In the genomic region with DNA sequence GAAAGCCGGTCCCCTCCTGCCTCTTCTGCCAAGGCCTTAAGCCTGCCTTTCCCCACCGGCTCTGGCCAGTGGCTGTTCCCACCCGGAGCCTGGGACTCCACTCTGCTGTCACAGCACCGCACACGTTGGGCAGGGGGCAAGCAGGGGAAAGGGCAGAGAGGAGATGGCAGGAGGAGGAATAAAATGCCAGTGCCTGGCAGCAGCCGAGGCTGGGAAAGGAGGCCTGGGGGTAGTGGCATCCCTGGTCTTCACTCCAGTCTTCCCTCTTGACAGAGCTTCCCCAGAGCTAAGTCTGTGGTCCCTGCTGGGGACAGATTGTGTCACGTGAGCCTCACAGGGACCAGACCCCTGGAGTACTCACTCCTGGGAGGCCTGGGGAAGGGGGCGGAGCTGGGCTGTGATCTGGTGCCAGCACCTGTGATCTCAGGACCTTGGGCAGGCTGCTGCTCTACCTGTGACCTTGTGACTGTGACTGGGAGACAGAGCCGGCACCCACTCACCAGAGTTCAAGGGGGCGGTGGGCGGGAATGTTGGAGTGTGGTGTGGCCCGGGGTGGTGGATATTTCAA, we compare ENCODE assay signal across 13 cellular contexts.
DNase-seq lines count a peak whose midpoint lies in the region; ATAC-seq, FAIRE-seq and TF ChIP-seq lines count a peak whose summit lies in the region.
"Had no signal": no experiment of that assay in that cellular context is flagged by ENCODE, and none has a peak within 500 bp of the region (broad histone marks: within the 10 kb centered on the region; RNA-seq: fewer than 3 reads in every experiment).

No MANE protein-coding gene starts in this region.

- TF ChIP-seq CTCF in cardiac muscle cell (IDR thresholded peaks at IDR 0.05; ENCODE audit: low read depth, low read length) = no peak
- no peak for TF ChIP-seq CTCF in heart left ventricle (IDR thresholded peaks at IDR 0.05)
- no peak for TF ChIP-seq CTCF in K562 (IDR thresholded peaks at IDR 0.05 in 2 of 3, conservative IDR thresholded peaks at IDR 0.05 in 1 of 3; ENCODE audit: insufficient read depth in 2 of 3, low read depth in 1 of 3, low read length in 3 of 3)
- no peak for TF ChIP-seq CTCF in nephron progenitor cell (IDR thresholded peaks at IDR 0.05)
- no peak for TF ChIP-seq CTCF in dorsolateral prefrontal cortex (IDR thresholded peaks at IDR 0.05 in 54 of 56, conservative IDR thresholded peaks at IDR 0.05 in 2 of 56; ENCODE audit: low read depth in 1 of 56, partially characterized antibody in 56 of 56)

- in situ Hi-C loops in K562 (cut with MboI) = no loop called here

- H2AFZ ChIP-seq in K562 (ENCODE audit: low read depth, low read length) (no peak overlapping the region), mesenchymal stem cell (ENCODE audit: low read depth, low read length) (no peak overlapping the region)

- BruUV-seq in K562 (replicated peaks; lab: Mats Ljungman, UMichigan) = no TSS peak

- H3K4me1 Mint-ChIP-seq in nephron progenitor cell = peaks cover 64% of the 10 kb centered on the region
- H3K4me1 Mint-ChIP-seq: stimulated activated naive CD8-positive, alpha-beta T cell treated with anti-CD3 and anti-CD28 coated beads, Interleukin-15, amount 100 ng/mL, for 72 hours had no signal

- H3K27me3 Mint-ChIP-seq in nephron progenitor cell (ENCODE audit: low read depth, poor library complexity) = peaks cover 27% of the 10 kb centered on the region
- H3K27me3 Mint-ChIP-seq: activated CD8-positive, alpha-beta T cell treated with anti-CD3 and anti-CD28 coated beads for 36 hours; stimulated activated naive CD8-positive, alpha-beta T cell treated with anti-CD3 and anti-CD28 coated beads, Interleukin-15, amount 100 ng/mL, for 72 hours had no signal

- peak overlapping the region; percentile 57 for H2BK5ac ChIP-seq in mesenchymal stem cell (ENCODE audit: low read depth, low read length, poor library complexity, severe bottlenecking)

- H3K36me3 Mint-ChIP-seq in nephron progenitor cell (ENCODE audit: low read depth) = peaks cover 12% of the 10 kb centered on the region

- intact Hi-C loops in heart left ventricle (cut with DNase I) (no loop called here), K562 (cut with micrococcal nuclease) (no loop called here), dorsolateral prefrontal cortex (cut with DNase I) (no loop called here)

- peak overlapping the region; percentile 82 for H2BK120ac ChIP-seq in mesenchymal stem cell (ENCODE audit: low read depth, low read length)

- no peak overlapping the region for H3K23ac ChIP-seq in mesenchymal stem cell (ENCODE audit: low read length in 2 of 2)

- DNase-seq in cardiac muscle cell (ENCODE audit: low read depth in 1 of 2, low spot score in 1 of 2) = peak in 1 of 2 donors; percentile 83
- no peak for DNase-seq in heart left ventricle
- peak in 2 of 4 experiments; percentile 74 to 82 for DNase-seq in K562 (ENCODE audit: extremely low read depth in 1 of 4, low spot score in 3 of 4)
- peak; percentile 11 for DNase-seq in mesenchymal stem cell
- DNase-seq in nephron progenitor cell = no peak
- DNase-seq in dorsolateral prefrontal cortex = no peak
- no peak for DNase-seq in NOMO-1 (lab: John Stamatoyannopoulos, UW; ENCODE audit: unreplicated experiment in 2 of 2)
- DNase-seq in NCI-H146 (lab: John Stamatoyannopoulos, UW) = no peak
- DNase-seq: activated CD8-positive, alpha-beta T cell treated with anti-CD3 and anti-CD28 coated beads for 36 hours; activated naive CD4-positive, alpha-beta T cell treated with anti-CD3 and anti-CD28 coated beads for 36 hours; left cardiac atrium; stimulated activated CD4-positive, alpha-beta T cell treated with anti-CD3 and anti-CD28 coated beads, Interleukin-4, amount 100 ng/mL, for 1 hour; stimulated activated naive CD8-positive, alpha-beta T cell treated with anti-CD3 and anti-CD28 coated beads, Interleukin-15, amount 100 ng/mL, for 72 hours had no signal

- no peak for TF ChIP-seq POLR2A in heart left ventricle (IDR thresholded peaks at IDR 0.05)
- TF ChIP-seq POLR2A in K562 (conservative IDR thresholded peaks at IDR 0.05) = no peak

- H3K27me3 ChIP-seq in cardiac muscle cell = no peaks in the 10 kb centered on the region
- no peaks in the 10 kb centered on the region for H3K27me3 ChIP-seq in heart left ventricle
- no peaks in the 10 kb centered on the region for H3K27me3 ChIP-seq in K562 (ENCODE audit: control insufficient read depth in 2 of 2, insufficient read depth in 2 of 2, low read length in 2 of 2)
- no peaks in the 10 kb centered on the region for H3K27me3 ChIP-seq in mesenchymal stem cell (ENCODE audit: control insufficient read depth in 1 of 2, insufficient read depth in 1 of 2, low read length in 2 of 2)
- no peaks in the 10 kb centered on the region for H3K27me3 ChIP-seq in dorsolateral prefrontal cortex

- no peak for TF ChIP-seq EP300 in K562 (IDR thresholded peaks at IDR 0.05; ENCODE audit: low read length)

- H3K9ac ChIP-seq in K562 (ENCODE audit: insufficient read depth in 1 of 2, low read depth in 2 of 2, low read length in 2 of 2) (peak overlapping the region in 1 of 2 experiments; percentile 77; a peak in 2 of 4 replicates), mesenchymal stem cell (ENCODE audit: low read length) (peak overlapping the region; percentile 67)

- no peak for ATAC-seq in heart left ventricle
- peak; percentile 52 for ATAC-seq in K562
- ATAC-seq: activated CD8-positive, alpha-beta T cell treated with anti-CD3 and anti-CD28 coated beads for 36 hours; stimulated activated naive CD8-positive, alpha-beta T cell treated with anti-CD3 and anti-CD28 coated beads, Interleukin-15, amount 100 ng/mL, for 72 hours had no signal

- peaks cover 31% of the 10 kb centered on the region for H3K4me1 ChIP-seq in cardiac muscle cell (ENCODE audit: low read depth)
- H3K4me1 ChIP-seq in heart left ventricle = peaks cover 0 to 30% (median 18%) of the 10 kb centered on the region in 12 donors
- H3K4me1 ChIP-seq in K562 (replicated peaks in 1 of 2; ENCODE audit: control insufficient read depth in 2 of 2, insufficient read depth in 2 of 2, low read length in 2 of 2) = peaks cover 5 to 62% of the 10 kb centered on the region in 2 experiments; a peak in 4 of 5 replicates
- H3K4me1 ChIP-seq in mesenchymal stem cell (ENCODE audit: control insufficient read depth, insufficient read depth, low read depth, low read length) = peaks cover 46% of the 10 kb centered on the region

- no peak for TF ChIP-seq RAD21 in K562 (CRISPR knock-in tag; conservative IDR thresholded peaks at IDR 0.05 in 1 of 2, IDR thresholded peaks at IDR 0.05 in 1 of 2)

- peaks cover 9% of the 10 kb centered on the region for H3K9me3 Mint-ChIP-seq in nephron progenitor cell
- H3K9me3 Mint-ChIP-seq: activated naive CD4-positive, alpha-beta T cell treated with anti-CD3 and anti-CD28 coated beads for 36 hours had no signal

- H3K79me2 ChIP-seq in K562 (ENCODE audit: control insufficient read depth, insufficient read depth, low read length) = peaks cover 6% of the 10 kb centered on the region; the same call in 1 of the 3 replicates

- H2AK5ac ChIP-seq in mesenchymal stem cell (ENCODE audit: low read length, severe bottlenecking) = peak overlapping the region; percentile 59

- no peak for FAIRE-seq in K562 (lab: Jason Lieb, UNC)

- H4K91ac ChIP-seq in mesenchymal stem cell (ENCODE audit: low read length) = peak overlapping the region; percentile 70

- peak overlapping the region; percentile 82 for H3K27ac ChIP-seq in cardiac muscle cell
- peak overlapping the region in 3 of 12 donors; percentile 50 to 74 (median 67) for H3K27ac ChIP-seq in heart left ventricle
- H3K27ac ChIP-seq in K562 (ENCODE audit: extremely low read depth, low read depth, low read length) = no peak overlapping the region
- peak overlapping the region; percentile 85 for H3K27ac ChIP-seq in mesenchymal stem cell (ENCODE audit: low read length, poor library complexity, severe bottlenecking)
- peak overlapping the region in 2 of 59 donors; percentile 44 to 74 for H3K27ac ChIP-seq in dorsolateral prefrontal cortex

- H3K79me1 ChIP-seq in mesenchymal stem cell (replicated peaks; ENCODE audit: low read length, poor library complexity, severe bottlenecking) = no peaks in the 10 kb centered on the region

- H3K4me3 Mint-ChIP-seq in nephron progenitor cell = no peak overlapping the region
- H3K4me3 Mint-ChIP-seq: activated CD8-positive, alpha-beta T cell treated with anti-CD3 and anti-CD28 coated beads for 36 hours; activated naive CD4-positive, alpha-beta T cell treated with anti-CD3 and anti-CD28 coated beads for 36 hours; stimulated activated naive CD8-positive, alpha-beta T cell treated with anti-CD3 and anti-CD28 coated beads, Interleukin-15, amount 100 ng/mL, for 72 hours had no signal

- POLR2A ChIA-PET in K562 (lab: Yijun Ruan, JAX) = interaction anchor here (0.7 to 0.9 kb wide), 4 partner anchors 10 to 48 kb away, joined by 3 to 5 read pairs (median 3); no protein-coding TSS in a partner anchor

- no peak overlapping the region for H4K8ac ChIP-seq in mesenchymal stem cell (ENCODE audit: low read length)

- H3K9me1 ChIP-seq in K562 (ENCODE audit: control insufficient read depth, insufficient read depth, low read length) = no peaks in the 10 kb centered on the region

- H3K18ac ChIP-seq in mesenchymal stem cell (ENCODE audit: low read depth in 1 of 2, low read length in 2 of 2) = peak overlapping the region; percentile 72 to 88

- peak overlapping the region in 1 of 2 experiments; percentile 85 for H3K14ac ChIP-seq in mesenchymal stem cell (ENCODE audit: low read length in 2 of 2)

- H2BK12ac ChIP-seq in mesenchymal stem cell (ENCODE audit: low read length in 2 of 2) = peak overlapping the region; percentile 51 to 91

- no peak overlapping the region for H2BK15ac ChIP-seq in mesenchymal stem cell (ENCODE audit: low read depth, poor library complexity, severe bottlenecking)

- no peaks in the 10 kb centered on the region for H3K36me3 ChIP-seq in cardiac muscle cell
- H3K36me3 ChIP-seq in heart left ventricle = no peaks in the 10 kb centered on the region
- H3K36me3 ChIP-seq in K562 (ENCODE audit: control insufficient read depth, insufficient read depth, low read length) = peaks cover 10% of the 10 kb centered on the region
- peaks cover 5 to 11% of the 10 kb centered on the region in 2 experiments for H3K36me3 ChIP-seq in mesenchymal stem cell (ENCODE audit: control insufficient read depth in 1 of 2, insufficient read depth in 2 of 2, low read depth in 1 of 2, low read length in 2 of 2)

- peak overlapping the region; percentile 20 to 70 for H3K4ac ChIP-seq in mesenchymal stem cell (ENCODE audit: low read depth in 1 of 2, low read length in 2 of 2)

- no peak overlapping the region for H3K27ac Mint-ChIP-seq in nephron progenitor cell
- H3K27ac Mint-ChIP-seq: activated CD8-positive, alpha-beta T cell treated with anti-CD3 and anti-CD28 coated beads for 36 hours; activated naive CD4-positive, alpha-beta T cell treated with anti-CD3 and anti-CD28 coated beads for 36 hours; stimulated activated naive CD8-positive, alpha-beta T cell treated with anti-CD3 and anti-CD28 coated beads, Interleukin-15, amount 100 ng/mL, for 72 hours had no signal

- 71 to 77% (median 75%) methylated on average over 12 of the region's 12 CpGs for WGBS in heart left ventricle, 4 donors
- WGBS in K562 (ENCODE audit: insufficient coverage, low coverage, missing lambda C conversion rate) = 76% methylated on average over 11 of the region's 12 CpGs
- WGBS in mesenchymal stem cell = 85% methylated on average over 8 of the region's 12 CpGs

- H3K4me2 ChIP-seq in K562 (ENCODE audit: insufficient read depth, low read length) = no peak overlapping the region
- H3K4me2 ChIP-seq in mesenchymal stem cell (ENCODE audit: low read length, poor library complexity, severe bottlenecking) = no peak overlapping the region

- H3K9me3 ChIP-seq in cardiac muscle cell (ENCODE audit: low read depth) (no peaks in the 10 kb centered on the region), heart left ventricle (no peaks in the 10 kb centered on the region), K562 (replicated peaks; ENCODE audit: control insufficient read depth, insufficient read depth, low read depth, low read length) (no peaks in the 10 kb centered on the region), mesenchymal stem cell (ENCODE audit: control insufficient read depth, low read length) (no peaks in the 10 kb centered on the region)

- no peak overlapping the region for H3K4me3 ChIP-seq in cardiac muscle cell
- no peak overlapping the region for H3K4me3 ChIP-seq in heart left ventricle
- no peak overlapping the region for H3K4me3 ChIP-seq in K562
- H3K4me3 ChIP-seq in mesenchymal stem cell (ENCODE audit: insufficient read depth in 1 of 2, low read depth in 1 of 2, low read length in 2 of 2) = no peak overlapping the region
- H3K4me3 ChIP-seq in dorsolateral prefrontal cortex = no peak overlapping the region

- CTCF ChIA-PET in K562 (lab: Yijun Ruan, JAX; ENCODE audit: low intra/inter-chr PET ratio) = no interaction called here

- peaks cover 22% of the 10 kb centered on the region; the same call in 1 of the 2 replicates for H4K20me1 ChIP-seq in K562 (replicated peaks; ENCODE audit: control insufficient read depth, insufficient read depth, low read length)
